8 cellular contexts compared by ENCODE assay signal in genomic region chr21:33931799-33932390, GRCh38. TPM values are rescaled to one million over a fixed set of nuclear protein-coding genes. Genes with fewer than 3 reads are reported as not detected.
A peak's percentile ranks its signal among the peaks of the same experiment; 100 is the strongest.
DNase-seq lines count a peak whose midpoint lies in the region; ATAC-seq and TF ChIP-seq lines count a peak whose summit lies in the region.

No MANE protein-coding gene starts in this region.

- CTCF ChIA-PET in activated B cell treated with CpG ODN at 0.5 μM for 24 hours (lab: Charles Lee) = interaction anchor here (3.6 kb wide), 1 partner anchor 8 kb away, joined by 15 read pairs; no protein-coding TSS in a partner anchor

- POLR2A ChIA-PET in activated B cell treated with CpG ODN at 0.5 μM for 24 hours (lab: Charles Lee) = interaction anchor here (0.6 to 2.6 kb wide), 4 partner anchors 16 to 986 kb away, joined by 3 to 20 read pairs (median 4); no protein-coding TSS in a partner anchor

- ATAC-seq in activated B cell treated with CpG ODN at 0.5 μM for 24 hours (ENCODE audit: low read depth) (peak; percentile 52), GM18873 (IDR thresholded peaks at IDR 0.05; ENCODE audit: low FRiP score, unreplicated experiment) (no peak), GM18868 (IDR thresholded peaks at IDR 0.05; ENCODE audit: unreplicated experiment) (no peak)

- H3K4me3 ChIP-seq in skeletal muscle cell (ENCODE audit: low read depth, low read length) = peak overlapping the region; percentile 20

- no peaks in the 10 kb centered on the region for H3K36me3 Mint-ChIP-seq in activated B cell treated with CpG ODN at 0.5 μM for 24 hours (ENCODE audit: low read depth)
- H3K36me3 Mint-ChIP-seq in glutamatergic neuron (ENCODE audit: unreplicated experiment) = peaks cover 10% of the 10 kb centered on the region

- H3K4me1 Mint-ChIP-seq in activated B cell treated with CpG ODN at 0.5 μM for 24 hours (peaks cover 13% of the 10 kb centered on the region), glutamatergic neuron (ENCODE audit: low read depth, unreplicated experiment) (peaks cover 3% of the 10 kb centered on the region)

- H3K4me3 Mint-ChIP-seq in activated B cell treated with CpG ODN at 0.5 μM for 24 hours (peak overlapping the region; percentile 89), glutamatergic neuron (ENCODE audit: unreplicated experiment) (peak overlapping the region; percentile 88)

- TF ChIP-seq CTCF in activated B cell treated with CpG ODN at 0.5 μM for 24 hours (IDR thresholded peaks at IDR 0.05) (no peak), glutamatergic neuron (IDR thresholded peaks at IDR 0.05; ENCODE audit: partially characterized antibody, unreplicated experiment) (no peak)

- DNase-seq in DMS 273 (lab: John Stamatoyannopoulos, UW; ENCODE audit: unreplicated experiment) (peak; percentile 17), DMS 273 treated with DMSO at 0.1 percent for 48 hours (lab: John Stamatoyannopoulos, UW) (no peak), activated B cell treated with CpG ODN at 0.5 μM for 24 hours (no peak), glutamatergic neuron (no peak), skeletal muscle cell (ENCODE audit: low read depth) (no peak), HT-29 (ENCODE audit: low spot score) (no peak)

- intact Hi-C loops in activated B cell treated with CpG ODN at 0.5 μM for 24 hours (cut with micrococcal nuclease) = loop anchor here (2.0 kb wide), 1 partner anchor 15 kb away; no protein-coding TSS in a partner anchor

- H3K27me3 Mint-ChIP-seq in activated B cell treated with CpG ODN at 0.5 μM for 24 hours (no peaks in the 10 kb centered on the region), glutamatergic neuron (ENCODE audit: unreplicated experiment) (peaks cover 4% of the 10 kb centered on the region)

- H3K27ac Mint-ChIP-seq in activated B cell treated with CpG ODN at 0.5 μM for 24 hours (peak overlapping the region; percentile 92), glutamatergic neuron (ENCODE audit: unreplicated experiment) (peak overlapping the region; percentile 97)

- H3K9me3 Mint-ChIP-seq in activated B cell treated with CpG ODN at 0.5 μM for 24 hours (no peaks in the 10 kb centered on the region), glutamatergic neuron (ENCODE audit: unreplicated experiment) (peaks cover 1% of the 10 kb centered on the region)

RNA-seq across cellular contexts. Expression of gene ATP5PO, which starts 16.3 kb away (rescaled TPM):
- 169 and 193 TPM in 2 replicates for total RNA-seq in activated B cell treated with CpG ODN at 0.5 μM for 24 hours
- 236 TPM for total RNA-seq in glutamatergic neuron (ENCODE audit: unreplicated experiment)
- 70.1 and 71.3 TPM in 2 replicates for total RNA-seq in HT-29 (2014; rRNA removed; shearing (Covaris generic))
